In genomic region chr13:71854401-71854800, GRCh38 we compare ENCODE assay signal across 34 cellular contexts. TPM values are rescaled to one million over a fixed set of nuclear protein-coding genes. Genes with fewer than 3 reads are reported as not detected.
"Had no signal": no experiment of that assay in that cellular context is flagged by ENCODE, and none has a peak within 500 bp of the region (broad histone marks: within the 10 kb centered on the region; RNA-seq: fewer than 3 reads in every experiment).

No MANE protein-coding gene starts in this region.

- H3K27ac ChIP-seq: adrenal gland, body of pancreas, breast epithelium, cardiac muscle cell, colonic mucosa, heart left ventricle, WERI-Rb-1 had no signal

- H3K4me1 Mint-ChIP-seq: activated B cell treated with CpG ODN at 0.5 μM for 24 hours; activated naive CD8-positive, alpha-beta T cell treated with anti-CD3 and anti-CD28 coated beads for 36 hours; activated naive CD8-positive, alpha-beta T cell treated with anti-CD3 and anti-CD28 coated beads, Interleukin-2, amount 50 U/mL, for 24 hours; activated T-helper 17 cell treated with anti-CD3 and anti-CD28 coated beads, Interleukin-2, amount 50 U/mL, for 72 hours; T-helper 17 cell had no signal

- H3K4me1 ChIP-seq: body of pancreas, breast epithelium, colonic mucosa, heart left ventricle had no signal

- H3K4me3 ChIP-seq: adrenal gland, body of pancreas, breast epithelium, cardiac muscle cell, colonic mucosa, heart left ventricle had no signal

- H3K36me3 ChIP-seq: adrenal gland, breast epithelium, cardiac muscle cell, colonic mucosa, heart left ventricle, WERI-Rb-1 had no signal

- ATAC-seq: activated CD4-positive, CD25-positive, alpha-beta regulatory T cell treated with anti-CD3 and anti-CD28 coated beads, Interleukin-2, amount 50 U/mL, for 24 hours; activated CD8-positive, alpha-beta T cell treated with anti-CD3 and anti-CD28 coated beads for 36 hours; activated naive CD8-positive, alpha-beta T cell treated with anti-CD3 and anti-CD28 coated beads, Interleukin-2, amount 50 U/mL, for 24 hours; activated T-cell treated with anti-CD3 and anti-CD28 coated beads, Interleukin-2, amount 50 U/mL, for 4 hours; activated T-helper 17 cell treated with anti-CD3 and anti-CD28 coated beads, Interleukin-2, amount 50 U/mL, for 72 hours; body of pancreas; esophagus mucosa; heart left ventricle; T-helper 17 cell had no signal

- H3K9me3 ChIP-seq: adrenal gland, body of pancreas, breast epithelium, colonic mucosa, heart left ventricle had no signal

- H3K9me3 Mint-ChIP-seq: activated CD8-positive, alpha-beta T cell treated with anti-CD3 and anti-CD28 coated beads for 36 hours; activated naive CD8-positive, alpha-beta T cell treated with anti-CD3 and anti-CD28 coated beads for 36 hours; activated naive CD8-positive, alpha-beta T cell treated with anti-CD3 and anti-CD28 coated beads, Interleukin-2, amount 50 U/mL, for 24 hours; activated T-cell treated with anti-CD3 and anti-CD28 coated beads, Interleukin-2, amount 50 U/mL, for 4 hours; activated T-helper 17 cell treated with anti-CD3 and anti-CD28 coated beads, Interleukin-2, amount 50 U/mL, for 72 hours; T-helper 2 cell treated with Interferon-gamma antibody and Interleukin-4, amounts not matched to agents 5 μg/mL and 100 μg/mL, for 36 hours had no signal

- H3K27me3 Mint-ChIP-seq: activated B cell treated with CpG ODN at 0.5 μM for 24 hours; activated naive CD8-positive, alpha-beta T cell treated with anti-CD3 and anti-CD28 coated beads, Interleukin-2, amount 50 U/mL, for 24 hours; activated T-helper 17 cell treated with anti-CD3 and anti-CD28 coated beads, Interleukin-2, amount 50 U/mL, for 72 hours; T-helper 17 cell had no signal

- DNase-seq: activated B cell treated with CpG ODN at 0.5 μM for 24 hours; activated CD4-positive, alpha-beta T cell treated with anti-CD3 and anti-CD28 coated beads for 48 hours; activated CD4-positive, alpha-beta T cell treated with anti-CD3 and anti-CD28 coated beads, Interleukin-2, amount 50 U/mL, for 1 hour; activated CD4-positive, alpha-beta T cell treated with anti-CD3 and anti-CD28 coated beads, Interleukin-2, amount 50 U/mL, for 48 hours; activated CD8-positive, alpha-beta memory T cell treated with anti-CD3 and anti-CD28 coated beads for 24 hours; activated CD8-positive, alpha-beta T cell treated with anti-CD3 and anti-CD28 coated beads for 36 hours; activated effector memory CD4-positive, alpha-beta T cell treated with Interleukin-2 at 50 U/mL for 16 hours; activated gamma-delta T cell treated with Interleukin-2 at 50 U/mL for 16 hours; activated naive CD4-positive, alpha-beta T cell treated with anti-CD3 and anti-CD28 coated beads, Interleukin-2, amount 50 U/mL, for 16 hours; activated naive CD4-positive, alpha-beta T cell treated with Interleukin-2 at 50 U/mL for 16 hours; activated naive CD8-positive, alpha-beta T cell treated with anti-CD3 and anti-CD28 coated beads for 36 hours; activated naive CD8-positive, alpha-beta T cell treated with anti-CD3 and anti-CD28 coated beads, Interleukin-2, amount 50 U/mL, for 24 hours; activated T-cell treated with anti-CD3 and anti-CD28 coated beads, Interleukin-2, amount 50 U/mL, for 4 hours; adrenal gland; amygdala; aorta; body of pancreas; central memory CD4-positive, alpha-beta T cell; cerebellar nuclear complex; colonic mucosa; effector CD8-positive, alpha-beta T cell; foreskin fibroblast; heart left ventricle; T-helper 1 cell; T-helper 17 cell; T1000; WERI-Rb-1 had no signal

- H3K36me3 Mint-ChIP-seq: activated naive CD8-positive, alpha-beta T cell treated with anti-CD3 and anti-CD28 coated beads for 36 hours had no signal

- FAIRE-seq: frontal cortex had no signal

- H3K4me3 Mint-ChIP-seq: activated B cell treated with CpG ODN at 0.5 μM for 24 hours; activated CD8-positive, alpha-beta T cell treated with anti-CD3 and anti-CD28 coated beads for 36 hours; activated naive CD8-positive, alpha-beta T cell treated with anti-CD3 and anti-CD28 coated beads for 36 hours; activated naive CD8-positive, alpha-beta T cell treated with anti-CD3 and anti-CD28 coated beads, Interleukin-2, amount 50 U/mL, for 24 hours; activated T-cell treated with anti-CD3 and anti-CD28 coated beads, Interleukin-2, amount 50 U/mL, for 4 hours; activated T-helper 17 cell treated with anti-CD3 and anti-CD28 coated beads, Interleukin-2, amount 50 U/mL, for 72 hours; T-helper 17 cell; T-helper 2 cell treated with Interferon-gamma antibody and Interleukin-4, amounts not matched to agents 5 μg/mL and 100 μg/mL, for 36 hours had no signal

- H3K27ac Mint-ChIP-seq: activated B cell treated with CpG ODN at 0.5 μM for 24 hours; activated CD8-positive, alpha-beta T cell treated with anti-CD3 and anti-CD28 coated beads for 36 hours; activated naive CD8-positive, alpha-beta T cell treated with anti-CD3 and anti-CD28 coated beads for 36 hours; activated naive CD8-positive, alpha-beta T cell treated with anti-CD3 and anti-CD28 coated beads, Interleukin-2, amount 50 U/mL, for 24 hours; activated T-helper 17 cell treated with anti-CD3 and anti-CD28 coated beads, Interleukin-2, amount 50 U/mL, for 72 hours; T-helper 17 cell; T-helper 2 cell treated with Interferon-gamma antibody and Interleukin-4, amounts not matched to agents 5 μg/mL and 100 μg/mL, for 36 hours had no signal

RNA-seq across cellular contexts. Expression of gene DACH1, which starts 12.6 kb away (rescaled TPM):
- total RNA-seq: activated B cell treated with CpG ODN at 0.5 μM for 24 hours; activated CD8-positive, alpha-beta T cell treated with anti-CD3 and anti-CD28 coated beads for 36 hours; activated naive CD8-positive, alpha-beta T cell treated with anti-CD3 and anti-CD28 coated beads for 36 hours; activated T-helper 17 cell treated with anti-CD3 and anti-CD28 coated beads, Interleukin-2, amount 50 U/mL, for 72 hours had no signal
